Comparison of ENCODE assay signal across 8 cellular contexts in the genomic region with DNA sequence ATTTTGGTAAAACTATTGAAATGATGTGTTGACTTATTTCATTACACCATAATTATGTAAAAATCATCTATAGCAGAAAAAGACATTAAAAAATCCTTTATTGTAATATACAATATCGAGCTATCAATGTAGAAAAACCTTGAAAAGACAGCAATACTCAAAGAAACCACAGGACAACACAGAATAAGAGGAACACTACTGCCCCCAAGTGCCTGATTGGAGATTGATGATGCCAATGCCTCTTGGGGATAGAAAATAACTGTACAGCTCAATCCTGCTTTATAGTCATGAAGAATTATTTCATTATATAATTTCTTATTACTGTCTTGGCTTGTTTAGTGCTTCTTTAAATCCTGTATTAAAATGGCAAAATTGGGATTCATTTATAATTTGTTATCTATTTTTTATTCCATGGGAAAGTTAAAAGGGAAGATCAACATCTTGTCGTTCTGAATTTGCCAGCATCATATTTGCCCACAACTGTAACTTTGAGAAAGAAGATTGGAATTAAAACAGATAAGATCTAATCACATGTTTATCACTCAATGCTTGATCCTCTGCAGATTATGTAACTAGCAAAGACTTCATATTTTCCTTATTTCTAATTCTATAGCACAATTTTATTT.
DNase-seq lines count a peak whose midpoint lies in the region; ATAC-seq, FAIRE-seq and TF ChIP-seq lines count a peak whose summit lies in the region.

No MANE protein-coding gene starts in this region.

- H3K27me3 ChIP-seq in bronchial epithelial cell (ENCODE audit: control insufficient read depth, insufficient read depth, low read length) = no peaks in the 10 kb centered on the region

- no peak overlapping the region for H3K4me3 ChIP-seq in bronchial epithelial cell (ENCODE audit: low read depth, low read length)

- DNase-seq in GF-D8 (lab: John Stamatoyannopoulos, UW) = peak; percentile 11
- peak; percentile 84 for DNase-seq in HT-29 (ENCODE audit: low spot score)
- peak; percentile 79 for DNase-seq in NCI-H82 (lab: John Stamatoyannopoulos, UW)
- DNase-seq in bronchial epithelial cell (ENCODE audit: low read depth) = peak; percentile 18
- DNase-seq in non-pigmented ciliary epithelial cell (ENCODE audit: low read depth) = peak; percentile 14
- DNase-seq in central memory CD4-positive, alpha-beta T cell = no peak

- no peak for FAIRE-seq in bronchial epithelial cell (lab: Jason Lieb, UNC)

- peak; percentile 16 for TF ChIP-seq CTCF in bronchial epithelial cell (IDR thresholded peaks at IDR 0.05; ENCODE audit: insufficient read depth, low read length, severe bottlenecking)

- ATAC-seq in HG03175 (IDR thresholded peaks at IDR 0.05; ENCODE audit: unreplicated experiment) = no peak
- ATAC-seq in HG02642 (IDR thresholded peaks at IDR 0.05; ENCODE audit: poor library complexity, unreplicated experiment) = no peak

- no peaks in the 10 kb centered on the region for H3K36me3 ChIP-seq in bronchial epithelial cell (ENCODE audit: control insufficient read depth, insufficient read depth, low read length)
